ENCODE assay signal across 22 cellular contexts in the genomic region with DNA sequence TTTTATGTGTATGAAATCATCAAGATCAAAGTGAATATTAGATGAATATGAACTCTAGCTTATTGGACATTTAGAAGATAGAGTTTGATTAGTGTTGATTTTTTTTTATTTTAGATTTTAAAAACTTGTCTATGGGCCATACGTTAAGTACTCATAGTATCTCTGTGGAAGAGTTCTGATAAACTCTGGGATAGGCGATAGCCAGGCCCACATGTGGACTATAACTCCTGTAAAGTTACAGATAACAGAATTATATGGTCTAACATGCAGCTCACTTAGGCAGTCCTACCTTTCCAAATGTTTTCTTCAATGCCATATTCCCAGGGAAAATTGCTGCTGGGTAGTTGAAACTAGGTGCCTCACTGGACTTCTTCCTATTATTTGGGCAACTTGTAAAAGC.
"Had no signal": no experiment of that assay in that cellular context is flagged by ENCODE, and none has a peak within 500 bp of the region (broad histone marks: within the 10 kb centered on the region; RNA-seq: fewer than 3 reads in every experiment).

No MANE protein-coding gene starts in this region.

- H3K36me3 ChIP-seq: colonic mucosa, gastrocnemius medialis, right atrium auricular region, tibial artery, upper lobe of right lung, vagina had no signal

- H3K4me3 ChIP-seq: colonic mucosa, esophagus muscularis mucosa, gastrocnemius medialis, lung, right atrium auricular region, tibial artery, vagina had no signal

- H3K4me1 Mint-ChIP-seq: nephron progenitor cell had no signal

- DNase-seq: cerebellar nuclear complex; colonic mucosa; effector CD8-positive, alpha-beta T cell; gastrocnemius medialis; heart right ventricle; hypothalamus; islet precursor cell; mesenchymal stem cell; midbrain; nephron progenitor cell; posterior cingulate gyrus; small intestine; stimulated activated CD4-positive, alpha-beta T cell treated with anti-CD3 and anti-CD28 coated beads, Interleukin-12 subunit alpha, Interleukin-12 subunit beta, amount 100 ng/mL, for 4 hours; stimulated activated naive CD4-positive, alpha-beta T cell treated with Interleukin-2 at 50 U/mL for 16 hours; tibial artery; upper lobe of right lung had no signal

- FAIRE-seq: endometrium, small intestine had no signal

- H3K9me3 Mint-ChIP-seq: nephron progenitor cell had no signal

- H3K27me3 ChIP-seq: colonic mucosa, esophagus muscularis mucosa, gastrocnemius medialis, heart right ventricle, right atrium auricular region, tibial artery, upper lobe of right lung, vagina had no signal

- H3K27ac ChIP-seq: esophagus muscularis mucosa, right atrium auricular region, vagina had no signal

- H3K9me3 ChIP-seq: colonic mucosa, esophagus muscularis mucosa, gastrocnemius medialis, heart right ventricle, right atrium auricular region, tibial artery, upper lobe of right lung, vagina had no signal

- H3K4me1 ChIP-seq: colonic mucosa, right atrium auricular region had no signal

- H3K4me3 Mint-ChIP-seq: nephron progenitor cell had no signal

- H3K27ac Mint-ChIP-seq: nephron progenitor cell had no signal

- ATAC-seq: gastrocnemius medialis, heart right ventricle, left lobe of liver, upper lobe of right lung had no signal
